ENCODE assay signal across 10 cellular contexts in genomic region chr11:95074806-95075563, GRCh38. TPM values are rescaled to one million over a fixed set of nuclear protein-coding genes. Genes with fewer than 3 reads are reported as not detected.
A peak's percentile ranks its signal among the peaks of the same experiment; 100 is the strongest.
DNase-seq lines count a peak whose midpoint lies in the region; ATAC-seq and TF ChIP-seq lines count a peak whose summit lies in the region.
"Had no signal": no experiment of that assay in that cellular context is flagged by ENCODE, and none has a peak within 500 bp of the region (broad histone marks: within the 10 kb centered on the region; RNA-seq: fewer than 3 reads in every experiment).

No MANE protein-coding gene starts in this region.

- H3K27ac Mint-ChIP-seq in MCF 10A (ENCODE audit: low read depth, unreplicated experiment), result peak overlapping the region; percentile 68
- no peak overlapping the region for H3K27ac Mint-ChIP-seq in GM23338
- H3K27ac Mint-ChIP-seq: activated naive CD8-positive, alpha-beta T cell had no signal

- 42% methylated on average over 8 of the region's 8 CpGs for WGBS in mammary epithelial cell (ENCODE audit: low coverage, missing lambda C conversion rate)

- peaks cover 32% of the 10 kb centered on the region for H3K4me1 ChIP-seq in mammary epithelial cell (ENCODE audit: insufficient read depth, low read length)
- no peaks in the 10 kb centered on the region for H3K4me1 ChIP-seq in GM23338 (ENCODE audit: insufficient read depth)

- no peak for ATAC-seq in GM23338

- H3K4me3 Mint-ChIP-seq in MCF 10A (ENCODE audit: unreplicated experiment), result no peak overlapping the region
- no peak overlapping the region for H3K4me3 Mint-ChIP-seq in GM23338
- H3K4me3 Mint-ChIP-seq: activated naive CD8-positive, alpha-beta T cell had no signal

- CTCF ChIA-PET in MCF 10A (lab: Yijun Ruan, JAX), result interaction anchor here (0.6 to 5.2 kb wide), 7 partner anchors 11 to 1180 kb away, joined by 3 to 50 read pairs (median 4); no protein-coding TSS in a partner anchor
- CTCF ChIA-PET in mammary epithelial cell (lab: Charles Lee; ENCODE audit: low non-redundant PET), result no interaction called here

- DNase-seq in MCF 10A (ENCODE audit: unreplicated experiment) (peak; percentile 71), mammary epithelial cell (no peak), dorsolateral prefrontal cortex (peak in 1 of 10 donors; percentile 50), lung microvascular endothelial cell (ENCODE audit: low read depth in 2 of 2) (peak; percentile 31 to 51), GM23338 (ENCODE audit: low spot score) (no peak), middle frontal gyrus (ENCODE audit: extremely low spot score, low spot score) (no peak)
- DNase-seq in activated CD4-positive, alpha-beta T cell treated with anti-CD3 and anti-CD28 coated beads, Interleukin-2, amount 50 U/mL, for 1 hour, result no peak
- DNase-seq in effector CD8-positive, alpha-beta T cell (lab: John Stamatoyannopoulos, UW), result no peak
- DNase-seq: NK-92 treated with Interleukin-12 subunit alpha and Interleukin-12 subunit beta, amount 100 ng/mL, for 24 hours had no signal

- peaks cover 3% of the 10 kb centered on the region for H3K36me3 ChIP-seq in mammary epithelial cell (ENCODE audit: insufficient read depth, low read length)
- no peaks in the 10 kb centered on the region for H3K36me3 ChIP-seq in GM23338 (ENCODE audit: insufficient read depth)

- no peaks in the 10 kb centered on the region for H3K9me3 ChIP-seq in mammary epithelial cell (replicated peaks; ENCODE audit: insufficient read depth, low read length)

- H3K27me3 Mint-ChIP-seq in MCF 10A (ENCODE audit: insufficient read depth, unreplicated experiment) (no peaks in the 10 kb centered on the region), GM23338 (ENCODE audit: insufficient read depth, low read depth, poor library complexity) (peaks cover under 1% of the 10 kb centered on the region)
- H3K27me3 Mint-ChIP-seq: activated naive CD8-positive, alpha-beta T cell had no signal

- BruUV-seq in MCF 10A (replicated peaks; lab: Mats Ljungman, UMichigan), result no TSS peak
- BruUV-seq in mammary epithelial cell (replicated peaks; lab: Mats Ljungman, UMichigan), result no TSS peak

- intact Hi-C loops in MCF 10A (cut with micrococcal nuclease), result no loop called here
- intact Hi-C loops in mammary epithelial cell (cut with micrococcal nuclease), result no loop called here
- intact Hi-C loops in dorsolateral prefrontal cortex (cut with DNase I), result loop anchor here in 1 of 2 donors (5.0 kb wide), 1 partner anchor 627 kb away; no protein-coding TSS in a partner anchor

- 0 out of 2 replicates have a peak, but pooled peaks cover 3% of the 10 kb centered on the region for H3K9me2 ChIP-seq in GM23338 (ENCODE audit: insufficient read depth)

- H3F3A ChIP-seq in GM23338 (replicated peaks; ENCODE audit: low read depth), result no peaks in the 10 kb centered on the region

- no peak overlapping the region for H3K4me2 ChIP-seq in mammary epithelial cell (ENCODE audit: insufficient read depth, low read depth, low read length)
- no peak overlapping the region for H3K4me2 ChIP-seq in GM23338

- H3K9ac ChIP-seq in mammary epithelial cell (ENCODE audit: insufficient read depth, low read length), result no peak overlapping the region

- H3K4me3 ChIP-seq in mammary epithelial cell (replicated peaks in 1 of 3; ENCODE audit: insufficient read depth in 1 of 3, low read depth in 2 of 3, low read length in 3 of 3), result no peak overlapping the region
- H3K4me3 ChIP-seq in dorsolateral prefrontal cortex, result peak overlapping the region in 27 of 59 donors; percentile 0 to 45 (median 23)
- H3K4me3 ChIP-seq in GM23338, result no peak overlapping the region

- H3K4me1 Mint-ChIP-seq in MCF 10A (ENCODE audit: insufficient read depth, unreplicated experiment) (peaks cover 48% of the 10 kb centered on the region), GM23338 (peaks cover 7% of the 10 kb centered on the region; the same call in 2 of the 3 replicates)

- H3K27ac ChIP-seq in mammary epithelial cell (ENCODE audit: insufficient read depth, low read depth, low read length) (no peak overlapping the region), dorsolateral prefrontal cortex (peak overlapping the region in 54 of 59 donors; percentile 3 to 84 (median 64)), GM23338 (ENCODE audit: low read depth) (no peak overlapping the region)

- H3K9me3 Mint-ChIP-seq in MCF 10A (ENCODE audit: unreplicated experiment) (no peaks in the 10 kb centered on the region), GM23338 (no peaks in the 10 kb centered on the region; the same call in 2 of the 3 replicates)

- TF ChIP-seq CTCF in MCF 10A (IDR thresholded peaks at IDR 0.05; ENCODE audit: unreplicated experiment) (no peak), mammary epithelial cell (conservative IDR thresholded peaks at IDR 0.05 in 1 of 2, IDR thresholded peaks at IDR 0.05 in 1 of 2; ENCODE audit: extremely low read depth in 1 of 2, insufficient read depth in 1 of 2, low read depth in 1 of 2, low read length in 2 of 2) (no peak), dorsolateral prefrontal cortex (IDR thresholded peaks at IDR 0.05 in 54 of 56, conservative IDR thresholded peaks at IDR 0.05 in 2 of 56; ENCODE audit: low read depth in 1 of 56, partially characterized antibody in 56 of 56) (no peak), GM23338 (conservative IDR thresholded peaks at IDR 0.05; ENCODE audit: low read depth in 2 of 2) (no peak)

- POLR2A ChIA-PET in MCF 10A (lab: Yijun Ruan, JAX), result interaction anchor here (1.1 to 13.0 kb wide), 9 partner anchors 7 to 714 kb away, joined by 3 to 242 read pairs (median 6); partner anchors contain the start of genes ENDOD1 and SRSF8

- H3K79me2 ChIP-seq in mammary epithelial cell (ENCODE audit: insufficient read depth, low read length) (peaks cover 16% of the 10 kb centered on the region), GM23338 (replicated peaks; ENCODE audit: insufficient read depth) (no peaks in the 10 kb centered on the region)

- H4K20me1 ChIP-seq in mammary epithelial cell (ENCODE audit: insufficient read depth, low read length) (no peaks in the 10 kb centered on the region), GM23338 (replicated peaks; ENCODE audit: insufficient read depth) (no peaks in the 10 kb centered on the region)

- in situ Hi-C loops in mammary epithelial cell (cut with MboI; ENCODE audit: low sequenced_read_pairs in 2 of 2), result loop anchor here in 1 of 2 donors (10.0 kb wide), 1 partner anchor 70 kb away; no protein-coding TSS in a partner anchor

- H2AFZ ChIP-seq in mammary epithelial cell (ENCODE audit: low read depth, low read length), result no peak overlapping the region
- H2AFZ ChIP-seq in GM23338, result no peak overlapping the region

- no peaks in the 10 kb centered on the region for H3K27me3 ChIP-seq in mammary epithelial cell (ENCODE audit: insufficient read depth, low read length)
- H3K27me3 ChIP-seq in dorsolateral prefrontal cortex, result no peaks in the 10 kb centered on the region
- no peaks in the 10 kb centered on the region for H3K27me3 ChIP-seq in GM23338 (ENCODE audit: insufficient read depth)

- dilution Hi-C loops in mammary epithelial cell (cut with HindIII; ENCODE audit: low sequenced_read_pairs), result no loop called here

- peaks cover 16% of the 10 kb centered on the region for H3K36me3 Mint-ChIP-seq in MCF 10A (ENCODE audit: insufficient read depth, unreplicated experiment)
- H3K36me3 Mint-ChIP-seq in GM23338 (ENCODE audit: low read depth), result peaks cover 6% of the 10 kb centered on the region; the same call in 1 of the 3 replicates

TF ChIP-seq in GM23338, 12 proteins besides CTCF, POLR2A, EP300 and RAD21 (continues in another document):
- TF ChIP-seq NANOG (IDR thresholded peaks at IDR 0.05; ENCODE audit: borderline replicate concordance), result no peak
- TF ChIP-seq JUNB (IDR thresholded peaks at IDR 0.05; ENCODE audit: unreplicated experiment), result no peak

RNA-seq across cellular contexts. Expression of gene SRSF8, which starts 8.3 kb away (rescaled TPM):
- total RNA-seq in MCF 10A (2022) (48.5 and 55.6 TPM in 2 replicates), mammary epithelial cell (10 to 100 TPM; 47.2 to 48.5 TPM), dorsolateral prefrontal cortex (10 to 100 TPM; 28.1 to 69.4 (median 48.2) TPM), lung microvascular endothelial cell (17.9 and 20.4 TPM in 2 replicates)
- polyA plus RNA-seq in mammary epithelial cell (29.3 TPM), GM23338 (2016; fragmentation: Nextera tagmentation; extraction: Ambion mirVana) (18.2 and 19.9 TPM in 2 replicates)
- 2.9 TPM for polyA minus RNA-seq in mammary epithelial cell
- 11.0 and 12.6 TPM in 2 replicates for total RNA-seq in GM23338 (2014; rRNA removed; shearing (Covaris generic))

RNA-seq across cellular contexts. Expression of gene ENDOD1, which starts 14.7 kb away (rescaled TPM):
- total RNA-seq in MCF 10A (2022) (10.8 and 11.4 TPM in 2 replicates), mammary epithelial cell (100 to 1,000 TPM in 1 of 2 donors, 10 to 100 TPM in 1; 47.9 to 206 TPM), dorsolateral prefrontal cortex (100 to 1,000 TPM in 11 of 120 experiments, 10 to 100 TPM in 109; 49.1 to 144 (median 71.1) TPM), lung microvascular endothelial cell (43.2 and 61.1 TPM in 2 replicates)
- polyA plus RNA-seq in mammary epithelial cell (37.2 TPM), GM23338 (2016; fragmentation: Nextera tagmentation; extraction: Ambion mirVana) (0.76 and 1.1 TPM in 2 replicates)
- 66.9 TPM for polyA minus RNA-seq in mammary epithelial cell
- 4.0 and 4.4 TPM in 2 replicates for total RNA-seq in GM23338 (2014; rRNA removed; shearing (Covaris generic))

RNA-seq across cellular contexts. Expression of gene KDM4F, which starts 25.8 kb away (rescaled TPM):
- not detected in 2 replicates for total RNA-seq in MCF 10A (2022)
- not detected for total RNA-seq in mammary epithelial cell
- not detected for polyA plus RNA-seq in mammary epithelial cell
- not detected for polyA minus RNA-seq in mammary epithelial cell
- total RNA-seq in dorsolateral prefrontal cortex, result not detected
- total RNA-seq in lung microvascular endothelial cell, result not detected in 2 replicates
- total RNA-seq in GM23338 (2014; rRNA removed; shearing (Covaris generic)), result not detected in 2 replicates
- not detected in 2 replicates for polyA plus RNA-seq in GM23338 (2016; fragmentation: Nextera tagmentation; extraction: Ambion mirVana)

RNA-seq across cellular contexts. Expression of gene KDM4E, which starts 49.9 kb away (rescaled TPM):
- total RNA-seq in MCF 10A (2022) (not detected in 2 replicates), mammary epithelial cell (not detected), dorsolateral prefrontal cortex (not detected), lung microvascular endothelial cell (not detected in 2 replicates)
- polyA plus RNA-seq in mammary epithelial cell (not detected), GM23338 (2016; fragmentation: Nextera tagmentation; extraction: Ambion mirVana) (not detected in 2 replicates)
- not detected for polyA minus RNA-seq in mammary epithelial cell
- total RNA-seq in GM23338 (2014; rRNA removed; shearing (Covaris generic)), result not detected in 2 replicates

Comparison
In these comparisons a context has a peak if more than half of its experiments do, and no peak if none do; other contexts are left out.
1. DNase-seq: peak in MCF 10A (single experiment) and lung microvascular endothelial cell (2 of 2); none in mammary epithelial cell (single experiment), GM23338 (single experiment), middle frontal gyrus (single experiment), activated CD4-positive, alpha-beta T cell treated with anti-CD3 and anti-CD28 coated beads, Interleukin-2, amount 50 U/mL, for 1 hour (single experiment) and effector CD8-positive, alpha-beta T cell (single experiment).
2. H3K27ac ChIP-seq: peak in dorsolateral prefrontal cortex (54 of 59); none in mammary epithelial cell (single experiment) and GM23338 (single experiment).